7 cellular contexts compared by ENCODE assay signal in genomic region chr4:137510866-137511265, GRCh38. TPM values are rescaled to one million over a fixed set of nuclear protein-coding genes. Genes with fewer than 3 reads are reported as not detected.
A peak's percentile ranks its signal among the peaks of the same experiment; 100 is the strongest.
DNase-seq lines count a peak whose midpoint lies in the region; TF ChIP-seq lines count a peak whose summit lies in the region.

No MANE protein-coding gene starts in this region.

- H3K36me3 ChIP-seq in HEK293 (ENCODE audit: control insufficient read depth in 2 of 2, insufficient read depth in 1 of 2, low read length in 2 of 2) (no peaks in the 10 kb centered on the region), left ventricle myocardium inferior (no peaks in the 10 kb centered on the region), tibial artery (no peaks in the 10 kb centered on the region)

- CTCF ChIA-PET in HEK293 (lab: Yijun Ruan, JAX) (no interaction called here), RWPE1 (lab: Yijun Ruan, JAX) (no interaction called here)

- DNase-seq in RWPE1 (ENCODE audit: low spot score) (peak; percentile 65), left ventricle myocardium inferior (no peak), tibial artery (no peak), superior temporal gyrus (ENCODE audit: extremely low spot score) (no peak), NCI-H1092 treated with DMSO at 0.1 percent for 48 hours (lab: John Stamatoyannopoulos, UW) (no peak)
- DNase-seq in activated CD4-positive, alpha-beta T cell treated with anti-CD3 and anti-CD28 coated beads for 48 hours = no peak

- H3K27ac ChIP-seq in HEK293 (ENCODE audit: extremely low read depth, low read depth, low read length) = peak overlapping the region; percentile 55
- H3K27ac ChIP-seq in RWPE1 = peak overlapping the region; percentile 71
- peak overlapping the region; percentile 68 for H3K27ac ChIP-seq in left ventricle myocardium inferior (replicated peaks)
- H3K27ac ChIP-seq in tibial artery = peak overlapping the region; percentile 52 to 55

- peaks cover 4% of the 10 kb centered on the region for H3K4me1 ChIP-seq in HEK293 (ENCODE audit: control insufficient read depth, insufficient read depth, low read length)
- H3K4me1 ChIP-seq in left ventricle myocardium inferior = peaks cover 7% of the 10 kb centered on the region
- H3K4me1 ChIP-seq in tibial artery = peaks cover 0 to 37% (median 1%) of the 10 kb centered on the region in 4 donors

- no peaks in the 10 kb centered on the region for H3K9me3 ChIP-seq in HEK293 (ENCODE audit: control insufficient read depth, insufficient read depth, low read depth, low read length)
- peaks cover 6% of the 10 kb centered on the region for H3K9me3 ChIP-seq in left ventricle myocardium inferior (replicated peaks)
- H3K9me3 ChIP-seq in tibial artery = no peaks in the 10 kb centered on the region

- no peak overlapping the region for H3K4me3 ChIP-seq in HEK293 (ENCODE audit: low read depth, low read length)
- peak overlapping the region; percentile 3 for H3K4me3 ChIP-seq in left ventricle myocardium inferior
- H3K4me3 ChIP-seq in tibial artery = peak overlapping the region in 1 of 2 donors; percentile 35

- TF ChIP-seq CTCF in HEK293 (tag by site-specific recombination; IDR thresholded peaks at IDR 0.05) (no peak), RWPE1 (conservative IDR thresholded peaks at IDR 0.05; ENCODE audit: low read depth) (no peak), left ventricle myocardium inferior (IDR thresholded peaks at IDR 0.05; ENCODE audit: borderline replicate concordance) (no peak), tibial artery (IDR thresholded peaks at IDR 0.05) (no peak)

- intact Hi-C loops in left ventricle myocardium inferior (cut with micrococcal nuclease) (no loop called here), tibial artery (cut with DNase I; ENCODE audit: low total_unique reads) (loop anchor here (10.0 kb wide), 1 partner anchor 146 kb away; no protein-coding TSS in a partner anchor)

- H3K27me3 ChIP-seq in left ventricle myocardium inferior (ENCODE audit: low read depth) (no peaks in the 10 kb centered on the region), tibial artery (no peaks in the 10 kb centered on the region)

- POLR2A ChIA-PET in HEK293 (lab: Yijun Ruan, JAX) = no interaction called here
- POLR2A ChIA-PET in RWPE1 (lab: Yijun Ruan, JAX; ENCODE audit: low non-redundant PET) = no interaction called here

TF ChIP-seq in HEK293, 187 proteins besides CTCF, POLR2A, EP300 and RAD21 (continues in another document):
- TF ChIP-seq ZEB2 (tag by site-specific recombination; IDR thresholded peaks at IDR 0.05) = peak; percentile 72
- TF ChIP-seq ZFP69B (tag by site-specific recombination; IDR thresholded peaks at IDR 0.05) = no peak
- TF ChIP-seq ZNF777 (tag by site-specific recombination; IDR thresholded peaks at IDR 0.05; ENCODE audit: borderline replicate concordance) = no peak
- peak; percentile 73 for TF ChIP-seq ZNF629 (tag by site-specific recombination; IDR thresholded peaks at IDR 0.05)
- peak; percentile 81 for TF ChIP-seq SP7 (tag by site-specific recombination; IDR thresholded peaks at IDR 0.05)
- peak; percentile 65; the same call in 1 of the 2 replicates for TF ChIP-seq ZNF639 (tag by site-specific recombination; IDR thresholded peaks at IDR 0.05)
- 0 out of 2 replicates have a peak, but pooled peaks have one; percentile 47 for TF ChIP-seq ZBTB44 (tag by site-specific recombination; IDR thresholded peaks at IDR 0.05)
- TF ChIP-seq KLF8 (tag by site-specific recombination; IDR thresholded peaks at IDR 0.05) = 0 out of 2 replicates have a peak, but pooled peaks have one; percentile 36
- peak; percentile 22; the same call in 1 of the 2 replicates for TF ChIP-seq ZBTB21 (tag by site-specific recombination; IDR thresholded peaks at IDR 0.05)
- 0 out of 2 replicates have a peak, but pooled peaks have one; percentile 48 for TF ChIP-seq ZNF558 (tag by site-specific recombination; IDR thresholded peaks at IDR 0.05)
- TF ChIP-seq ZNF518A (tag by site-specific recombination; conservative IDR thresholded peaks at IDR 0.05; ENCODE audit: low read depth) = peak; percentile 23; the same call in 1 of the 2 replicates
- TF ChIP-seq OSR2 (tag by site-specific recombination; IDR thresholded peaks at IDR 0.05) = peak; percentile 80
- TF ChIP-seq SCRT2 (tag by site-specific recombination; IDR thresholded peaks at IDR 0.05) = no peak
- no peak for TF ChIP-seq ZNF555 (tag by site-specific recombination; conservative IDR thresholded peaks at IDR 0.05)

RNA-seq across cellular contexts. Expression of gene PCDH18, which starts 21.4 kb away (rescaled TPM):
- 3.4 TPM for total RNA-seq in left ventricle myocardium inferior
